In the genomic region with DNA sequence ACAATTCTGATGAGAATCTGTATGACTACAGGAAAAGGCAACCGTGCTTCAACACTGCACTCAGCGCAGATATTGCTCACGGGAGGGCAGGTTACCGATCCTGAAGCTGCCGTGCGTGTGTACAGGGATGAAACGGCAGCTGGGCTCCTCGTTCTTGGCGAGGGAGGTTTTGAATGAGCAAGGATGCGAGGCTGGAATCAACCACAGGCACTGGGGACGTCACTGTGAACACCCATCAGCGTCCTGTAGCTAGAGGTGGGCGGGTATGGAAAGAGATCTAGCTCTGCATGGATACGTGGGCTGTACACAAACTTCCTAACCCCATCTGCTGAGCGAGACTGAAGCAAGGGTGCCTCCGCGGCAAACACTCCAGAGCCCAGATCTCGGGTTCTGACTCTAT, we compare ENCODE assay signal across 28 cellular contexts.
A peak's percentile ranks its signal among the peaks of the same experiment; 100 is the strongest.
DNase-seq lines count a peak whose midpoint lies in the region; ATAC-seq and TF ChIP-seq lines count a peak whose summit lies in the region.
"Had no signal": no experiment of that assay in that cellular context is flagged by ENCODE, and none has a peak within 500 bp of the region (broad histone marks: within the 10 kb centered on the region; RNA-seq: fewer than 3 reads in every experiment).

No MANE protein-coding gene starts in this region.

- H3K14ac ChIP-seq in IMR-90 (replicated peaks; ENCODE audit: low read depth, low read length) = no peak overlapping the region

- 97% methylated on average over 7 of the region's 18 CpGs; no CpG with 5 or more reads in 1 of the 2 experiments for WGBS in IMR-90 (ENCODE audit: extremely low coverage in 2 of 2, insufficient read length in 1 of 2), 2 experiments
- 81% methylated on average over 18 of the region's 18 CpGs for WGBS in suprapubic skin

- H3K4me2 ChIP-seq in IMR-90 (ENCODE audit: low read depth, low read length) = no peak overlapping the region

- H3K4me3 ChIP-seq in IMR-90 (ENCODE audit: insufficient read depth, low read depth, low read length) = no peak overlapping the region
- H3K4me3 ChIP-seq in dorsolateral prefrontal cortex = no peak overlapping the region
- no peak overlapping the region for H3K4me3 ChIP-seq in suprapubic skin
- H3K4me3 ChIP-seq: lower lobe of right lung, thoracic aorta had no signal

- TF ChIP-seq CTCF in IMR-90 (conservative IDR thresholded peaks at IDR 0.05; ENCODE audit: low read depth, low read length) = no peak
- no peak for TF ChIP-seq CTCF in dorsolateral prefrontal cortex (IDR thresholded peaks at IDR 0.05 in 54 of 56, conservative IDR thresholded peaks at IDR 0.05 in 2 of 56; ENCODE audit: low read depth in 1 of 56, partially characterized antibody in 56 of 56)
- TF ChIP-seq CTCF in nephron (IDR thresholded peaks at IDR 0.05; ENCODE audit: unreplicated experiment in 3 of 3) = no peak
- no peak for TF ChIP-seq CTCF in suprapubic skin (IDR thresholded peaks at IDR 0.05)

- TF ChIP-seq EP300 in suprapubic skin (IDR thresholded peaks at IDR 0.05) = no peak

- POLR2A ChIA-PET in IMR-90 (lab: Charles Lee; ENCODE audit: unreplicated experiment) = no interaction called here

- peaks cover 18% of the 10 kb centered on the region for H3K4me1 Mint-ChIP-seq in nephron

- H3K9me3 ChIP-seq in IMR-90 (ENCODE audit: control insufficient read depth, insufficient read depth, low read length) (no peaks in the 10 kb centered on the region), suprapubic skin (no peaks in the 10 kb centered on the region)
- H3K9me3 ChIP-seq: lower lobe of right lung, thoracic aorta had no signal

- H3K9ac ChIP-seq in IMR-90 (ENCODE audit: low read depth, low read length) = no peak overlapping the region

- no peak for ATAC-seq in IMR-90 (ENCODE audit: low read depth)
- ATAC-seq: activated naive CD8-positive, alpha-beta T cell treated with anti-CD3 and anti-CD28 coated beads, Interleukin-2, amount 50 U/mL, for 24 hours; foreskin keratinocyte; lower lobe of right lung; PC-3; T-cell had no signal

- peaks cover 4% of the 10 kb centered on the region for H3K9me1 ChIP-seq in IMR-90 (ENCODE audit: insufficient read depth, low read length)

- no peak overlapping the region for H3K18ac ChIP-seq in IMR-90 (ENCODE audit: low read depth, low read length)

- peak overlapping the region; percentile 18; the same call in 1 of the 3 replicates for H2BK15ac ChIP-seq in IMR-90 (ENCODE audit: low read depth, low read length)

- H3K4me1 ChIP-seq in IMR-90 (ENCODE audit: control insufficient read depth, insufficient read depth, low read length) = peaks cover 22% of the 10 kb centered on the region
- peaks cover 21% of the 10 kb centered on the region for H3K4me1 ChIP-seq in suprapubic skin
- H3K4me1 ChIP-seq: foreskin keratinocyte had no signal

- H3K4me3 Mint-ChIP-seq in nephron = no peak overlapping the region
- H3K4me3 Mint-ChIP-seq: activated naive CD8-positive, alpha-beta T cell treated with anti-CD3 and anti-CD28 coated beads, Interleukin-2, amount 50 U/mL, for 24 hours; CD4-positive, alpha-beta T cell; HFFc6; T-cell had no signal

- intact Hi-C loops in IMR-90 (cut with micrococcal nuclease) (no loop called here), dorsolateral prefrontal cortex (cut with DNase I) (no loop called here)

- CTCF ChIA-PET in IMR-90 (lab: Yijun Ruan, JAX) = no interaction called here

- BruUV-seq in IMR-90 (replicated peaks; lab: Mats Ljungman, UMichigan) = no TSS peak

- H3K56ac ChIP-seq in IMR-90 (ENCODE audit: extremely low read depth, insufficient read depth, low read length) = no peak overlapping the region

- DNase-seq in IMR-90 (no peak), dorsolateral prefrontal cortex (peak in 8 of 10 donors; percentile 28 to 80 (median 65)), suprapubic skin (ENCODE audit: low spot score in 2 of 2) (peak; percentile 36 to 48), cerebellum (ENCODE audit: low spot score) (no peak), SKM-1 (lab: John Stamatoyannopoulos, UW; ENCODE audit: unreplicated experiment) (no peak), NCI-H1694 (lab: John Stamatoyannopoulos, UW) (no peak)
- DNase-seq: activated CD4-positive, alpha-beta T cell treated with anti-CD3 and anti-CD28 coated beads, Interleukin-2, amount 50 U/mL, for 4 hours; activated CD4-positive, CD25-positive, alpha-beta regulatory T cell; activated CD8-positive, alpha-beta memory T cell treated with anti-CD3 and anti-CD28 coated beads, Interleukin-2, amount 50 U/mL, for 48 hours; activated gamma-delta T cell; activated naive CD8-positive, alpha-beta T cell treated with anti-CD3 and anti-CD28 coated beads, Interleukin-2, amount 50 U/mL, for 24 hours; CD4-positive, alpha-beta T cell; cerebellar nuclear complex; effector CD8-positive, alpha-beta T cell; erythroblast; foreskin keratinocyte; HFFc6; KG1; lower lobe of right lung; NCI-H146; NCI-H2171; NCI-H510A treated with DMSO at 0.1 percent for 48 hours; PC-3; stimulated activated CD4-positive, alpha-beta T cell treated with anti-CD3 and anti-CD28 coated beads, Interleukin-4, amount 100 ng/mL, for 1 hour; stimulated activated naive CD4-positive, alpha-beta T cell; T-cell had no signal

- no peaks in the 10 kb centered on the region for H3K27me3 ChIP-seq in IMR-90 (ENCODE audit: control insufficient read depth, insufficient read depth, low read length)
- no peaks in the 10 kb centered on the region for H3K27me3 ChIP-seq in dorsolateral prefrontal cortex
- H3K27me3 ChIP-seq in suprapubic skin = peaks cover 11% of the 10 kb centered on the region

- no peaks in the 10 kb centered on the region for H3K79me1 ChIP-seq in IMR-90 (ENCODE audit: low read depth in 1 of 2, low read length in 2 of 2)

- H4K5ac ChIP-seq in IMR-90 (ENCODE audit: low read depth, low read length) = no peak overlapping the region

- TF ChIP-seq POLR2A in IMR-90 (IDR thresholded peaks at IDR 0.05; ENCODE audit: low read depth, low read length) (no peak), suprapubic skin (IDR thresholded peaks at IDR 0.05) (no peak)

- H4K8ac ChIP-seq in IMR-90 (ENCODE audit: low read depth in 2 of 2, low read length in 2 of 2) = no peak overlapping the region

- peak overlapping the region in 2 of 3 experiments; percentile 91 to 93 for H3K27ac Mint-ChIP-seq in nephron
- H3K27ac Mint-ChIP-seq: activated naive CD8-positive, alpha-beta T cell treated with anti-CD3 and anti-CD28 coated beads, Interleukin-2, amount 50 U/mL, for 24 hours; CD4-positive, alpha-beta T cell; HFFc6; T-cell had no signal

- H3K9me3 Mint-ChIP-seq in nephron = no peaks in the 10 kb centered on the region
- H3K9me3 Mint-ChIP-seq: activated naive CD8-positive, alpha-beta T cell treated with anti-CD3 and anti-CD28 coated beads, Interleukin-2, amount 50 U/mL, for 24 hours; CD4-positive, alpha-beta T cell; HFFc6; T-cell had no signal

- no peak overlapping the region for H2BK120ac ChIP-seq in IMR-90 (ENCODE audit: low read depth, low read length)

- peaks cover 5% of the 10 kb centered on the region for H3K27me3 Mint-ChIP-seq in nephron (ENCODE audit: low read depth)

- no peak overlapping the region for H3K23ac ChIP-seq in IMR-90 (ENCODE audit: low read depth, low read length)

- no peaks in the 10 kb centered on the region; the same call in 1 of the 2 replicates for H4K20me1 ChIP-seq in IMR-90 (ENCODE audit: insufficient read depth, low read length)

- no peak overlapping the region for H2AFZ ChIP-seq in IMR-90 (replicated peaks; ENCODE audit: low read length, poor library complexity)

- no peak overlapping the region; the same call in 1 of the 2 replicates for H3K4ac ChIP-seq in IMR-90 (ENCODE audit: low read depth, low read length)

- H4K91ac ChIP-seq in IMR-90 (ENCODE audit: insufficient read depth, low read depth, low read length) = no peak overlapping the region

- no peak overlapping the region for H2BK20ac ChIP-seq in IMR-90 (ENCODE audit: low read depth, low read length)

- H3K36me3 Mint-ChIP-seq in nephron (ENCODE audit: low read depth) = no peaks in the 10 kb centered on the region
- H3K36me3 Mint-ChIP-seq: T-cell had no signal

- no peak overlapping the region for H2BK5ac ChIP-seq in IMR-90 (ENCODE audit: low read depth, low read length, poor library complexity, severe bottlenecking)

- TF ChIP-seq RAD21 in IMR-90 (IDR thresholded peaks at IDR 0.05; ENCODE audit: low read length) = no peak

- dilution Hi-C loops in IMR-90 (cut with HindIII; ENCODE audit: low sequenced_read_pairs, unreplicated experiment) = no loop called here

- H3K27ac ChIP-seq in IMR-90 (ENCODE audit: insufficient read depth, low read length) (no peak overlapping the region), dorsolateral prefrontal cortex (peak overlapping the region in 4 of 59 donors; percentile 27 to 38 (median 34)), suprapubic skin (no peak overlapping the region)
- H3K27ac ChIP-seq: foreskin keratinocyte, lower lobe of right lung, thoracic aorta had no signal

- H3K36me3 ChIP-seq in IMR-90 (ENCODE audit: control insufficient read depth, insufficient read depth, low read length) (no peaks in the 10 kb centered on the region), suprapubic skin (no peaks in the 10 kb centered on the region)
- H3K36me3 ChIP-seq: lower lobe of right lung, thoracic aorta had no signal

- H2AK9ac ChIP-seq in IMR-90 (replicated peaks; ENCODE audit: low read depth, low read length, poor library complexity) = no peak overlapping the region

- no peak overlapping the region for H2AK5ac ChIP-seq in IMR-90 (ENCODE audit: low read depth, low read length)

- in situ Hi-C loops in IMR-90 (cut with MboI; ENCODE audit: low sequenced_read_pairs) = no loop called here

TF ChIP-seq in IMR-90, 13 proteins besides CTCF, POLR2A, EP300 and RAD21:
- TF ChIP-seq, protein P1, sequence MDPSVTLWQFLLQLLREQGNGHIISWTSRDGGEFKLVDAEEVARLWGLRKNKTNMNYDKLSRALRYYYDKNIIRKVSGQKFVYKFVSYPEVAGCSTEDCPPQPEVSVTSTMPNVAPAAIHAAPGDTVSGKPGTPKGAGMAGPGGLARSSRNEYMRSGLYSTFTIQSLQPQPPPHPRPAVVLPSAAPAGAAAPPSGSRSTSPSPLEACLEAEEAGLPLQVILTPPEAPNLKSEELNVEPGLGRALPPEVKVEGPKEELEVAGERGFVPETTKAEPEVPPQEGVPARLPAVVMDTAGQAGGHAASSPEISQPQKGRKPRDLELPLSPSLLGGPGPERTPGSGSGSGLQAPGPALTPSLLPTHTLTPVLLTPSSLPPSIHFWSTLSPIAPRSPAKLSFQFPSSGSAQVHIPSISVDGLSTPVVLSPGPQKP (IDR thresholded peaks at IDR 0.05; ENCODE audit: borderline replicate concordance, low read depth, low read length) = no peak
- no peak for TF ChIP-seq CEBPB (IDR thresholded peaks at IDR 0.05; ENCODE audit: low read depth, low read length)
- no peak for TF ChIP-seq MAZ (IDR thresholded peaks at IDR 0.05; ENCODE audit: borderline replicate concordance, low read depth, low read length)
- TF ChIP-seq NFE2L2 (IDR thresholded peaks at IDR 0.05; ENCODE audit: low read depth, low read length) = no peak
- no peak for TF ChIP-seq CHD1 (IDR thresholded peaks at IDR 0.05; ENCODE audit: low read depth, low read length)

Comparison
In these comparisons a context has a peak if more than half of its experiments do, and no peak if none do; other contexts are left out.
1. DNase-seq: peak in dorsolateral prefrontal cortex (8 of 10) and suprapubic skin (2 of 2); none in IMR-90 (single experiment), cerebellum (single experiment), SKM-1 (single experiment) and NCI-H1694 (single experiment).